Comparison of ENCODE assay signal across 8 cellular contexts in the genomic region with DNA sequence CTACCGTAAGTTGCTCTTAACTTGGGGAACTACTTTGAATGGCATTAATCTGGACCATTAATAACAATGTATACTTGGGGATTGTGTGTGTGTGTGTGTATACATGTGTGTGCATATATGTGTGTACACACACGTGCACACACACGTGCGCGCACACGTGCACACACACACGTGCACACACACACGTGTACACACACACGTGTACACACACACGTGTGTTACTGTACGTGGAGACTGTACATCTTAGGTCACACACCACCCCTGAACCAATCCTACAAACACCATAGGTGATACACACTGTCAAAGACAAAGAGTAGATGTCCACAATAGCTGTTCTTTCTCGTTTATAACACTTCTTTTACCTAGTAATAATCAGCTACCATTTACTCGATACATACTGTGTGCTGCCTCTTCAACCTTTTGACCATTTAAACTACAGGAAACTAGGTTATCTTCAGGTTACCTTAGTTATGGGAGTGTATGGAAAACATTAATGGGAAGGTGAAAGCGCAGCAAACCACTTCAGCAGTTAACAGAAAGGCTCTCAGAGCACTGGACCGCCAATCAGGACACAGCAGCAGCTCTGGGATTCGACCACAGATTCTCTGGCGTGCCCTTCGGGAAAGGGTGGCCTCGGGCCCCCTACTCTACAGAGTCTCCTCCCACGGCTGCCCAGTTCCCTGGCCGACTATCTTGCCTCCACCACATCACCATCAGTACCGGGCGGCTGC. TPM values are rescaled to one million over a fixed set of nuclear protein-coding genes. Genes with fewer than 3 reads are reported as not detected.
DNase-seq lines count a peak whose midpoint lies in the region; ATAC-seq and TF ChIP-seq lines count a peak whose summit lies in the region.

No MANE protein-coding gene starts in this region.

- H3K36me3 ChIP-seq in HAP-1 (replicated peaks) (peaks cover 8% of the 10 kb centered on the region), stomach (peaks cover 12 to 23% (median 15%) of the 10 kb centered on the region in 4 donors)

- peak overlapping the region; percentile 92 for H3K4me3 Mint-ChIP-seq in activated CD8-positive, alpha-beta T cell treated with anti-CD3 and anti-CD28 coated beads for 36 hours

- peaks cover 2% of the 10 kb centered on the region; the same call in 1 of the 2 replicates for H3K9me3 ChIP-seq in HAP-1
- H3K9me3 ChIP-seq in iPS-18c (ENCODE audit: control insufficient read depth, insufficient read depth, low read length), result no peaks in the 10 kb centered on the region
- no peaks in the 10 kb centered on the region for H3K9me3 ChIP-seq in stomach

- CTCF ChIA-PET in activated CD8-positive, alpha-beta T cell treated with anti-CD3 and anti-CD28 coated beads for 36 hours (lab: Charles Lee), result interaction anchor here (0.9 to 1.3 kb wide), 2 partner anchors 16 to 188 kb away, joined by 3 read pairs; no protein-coding TSS in a partner anchor

- TF ChIP-seq POLR2A in stomach (IDR thresholded peaks at IDR 0.05), result no peak

- H3K27ac Mint-ChIP-seq in activated CD8-positive, alpha-beta T cell treated with anti-CD3 and anti-CD28 coated beads for 36 hours, result peak overlapping the region; percentile 93

- peak overlapping the region; percentile 87 to 98 (median 95) for H3K27ac ChIP-seq in stomach

- H3K4me1 Mint-ChIP-seq in activated CD8-positive, alpha-beta T cell treated with anti-CD3 and anti-CD28 coated beads for 36 hours (ENCODE audit: low read depth), result peaks cover 32% of the 10 kb centered on the region

- in situ Hi-C loops in HAP-1 (cut with MboI; ENCODE audit: low sequenced_read_pairs), result no loop called here

- TF ChIP-seq CTCF in AG09309 (IDR thresholded peaks at IDR 0.05; ENCODE audit: control insufficient read depth, insufficient read depth, low read depth, low read length, missing control alignments) (no peak), stomach (IDR thresholded peaks at IDR 0.05) (no peak)
- no peak for TF ChIP-seq CTCF in activated CD8-positive, alpha-beta T cell treated with anti-CD3 and anti-CD28 coated beads for 36 hours (IDR thresholded peaks at IDR 0.05)

- intact Hi-C loops in activated CD8-positive, alpha-beta T cell treated with anti-CD3 and anti-CD28 coated beads for 36 hours (cut with micrococcal nuclease), result no loop called here
- intact Hi-C loops in stomach (cut with DNase I; ENCODE audit: low total_unique reads), result no loop called here

- WGBS in stomach, 5 donors, result 31 to 39% (median 37%) methylated on average over 19 to 23 of the region's 23 CpGs

- no peak for TF ChIP-seq EP300 in stomach (IDR thresholded peaks at IDR 0.05)

- peak overlapping the region; percentile 71 for H3K4me3 ChIP-seq in AG09309 (ENCODE audit: control insufficient read depth, low read depth, low read length)
- peak overlapping the region; percentile 81 for H3K4me3 ChIP-seq in HAP-1
- peak overlapping the region; percentile 97 for H3K4me3 ChIP-seq in iPS-18c (ENCODE audit: insufficient read depth, low read depth, low read length)
- peak overlapping the region; percentile 67 to 93 (median 84) for H3K4me3 ChIP-seq in stomach

- H3K9me3 Mint-ChIP-seq in activated CD8-positive, alpha-beta T cell treated with anti-CD3 and anti-CD28 coated beads for 36 hours, result no peaks in the 10 kb centered on the region

- H3K27me3 Mint-ChIP-seq in activated CD8-positive, alpha-beta T cell treated with anti-CD3 and anti-CD28 coated beads for 36 hours, result no peaks in the 10 kb centered on the region

- no peak for ATAC-seq in activated CD8-positive, alpha-beta T cell treated with anti-CD3 and anti-CD28 coated beads for 36 hours
- no peak for ATAC-seq in GM18511 (IDR thresholded peaks at IDR 0.05; ENCODE audit: unreplicated experiment)

- no peaks in the 10 kb centered on the region for H3K27me3 ChIP-seq in HAP-1 (ENCODE audit: low read depth)
- H3K27me3 ChIP-seq in stomach, result no peaks in the 10 kb centered on the region

- peaks cover 13% of the 10 kb centered on the region for H3K36me3 Mint-ChIP-seq in activated CD8-positive, alpha-beta T cell treated with anti-CD3 and anti-CD28 coated beads for 36 hours (ENCODE audit: low read depth)

- POLR2A ChIA-PET in activated CD8-positive, alpha-beta T cell treated with anti-CD3 and anti-CD28 coated beads for 36 hours (lab: Charles Lee), result interaction anchor here (1.0 to 1.5 kb wide), 7 partner anchors 9 to 90 kb away, joined by 3 to 6 read pairs (median 3); a partner anchor contains a TSS

- H3K4me1 ChIP-seq in HAP-1 (peaks cover 20% of the 10 kb centered on the region), stomach (peaks cover 3 to 26% (median 16%) of the 10 kb centered on the region in 4 donors)

- no peak for DNase-seq in AG09309 (ENCODE audit: low read depth)
- DNase-seq in HAP-1 (ENCODE audit: low spot score in 2 of 2), result no peak
- no peak for DNase-seq in activated CD8-positive, alpha-beta T cell treated with anti-CD3 and anti-CD28 coated beads for 36 hours
- peak; percentile 28 for DNase-seq in stomach
- DNase-seq in amniotic stem cell (lab: John Stamatoyannopoulos, UW), result no peak
- DNase-seq in NCI-H82 (lab: John Stamatoyannopoulos, UW), result no peak

RNA-seq across cellular contexts. Expression of a gene that starts 0.9 kb away (rescaled TPM):
- 10 to 100 TPM; 39.0 to 44.1 TPM for total RNA-seq in activated CD8-positive, alpha-beta T cell treated with anti-CD3 and anti-CD28 coated beads for 36 hours
- total RNA-seq in stomach, result 100 to 1,000 TPM in 1 of 5 donors, 10 to 100 TPM in 4; 48.7 to 498 (median 76.9) TPM
- 10 to 100 TPM in 1 of 3 donors, 1 to 10 TPM in 2; 5.2 to 11.0 (median 7.6) TPM for polyA plus RNA-seq in stomach
